11 cellular contexts compared by ENCODE assay signal in genomic region chrX:125295337-125295736, GRCh38. TPM values are rescaled to one million over a fixed set of nuclear protein-coding genes. Genes with fewer than 3 reads are reported as not detected.
DNase-seq lines count a peak whose midpoint lies in the region; ATAC-seq and TF ChIP-seq lines count a peak whose summit lies in the region.
"Had no signal": no experiment of that assay in that cellular context is flagged by ENCODE, and none has a peak within 500 bp of the region (broad histone marks: within the 10 kb centered on the region; RNA-seq: fewer than 3 reads in every experiment).

No MANE protein-coding gene starts in this region.

- H4K20me1 ChIP-seq in GM23248 (ENCODE audit: insufficient read depth): no peaks in the 10 kb centered on the region

- no peak overlapping the region for H3K27ac Mint-ChIP-seq in nephron progenitor cell

- ATAC-seq in GM18907 (IDR thresholded peaks at IDR 0.05; ENCODE audit: unreplicated experiment): peak; percentile 75
- peak; percentile 51 for ATAC-seq in HG03521 (IDR thresholded peaks at IDR 0.05; ENCODE audit: unreplicated experiment)

- H3K27me3 Mint-ChIP-seq in nephron progenitor cell (ENCODE audit: low read depth, poor library complexity): no peaks in the 10 kb centered on the region

- no peaks in the 10 kb centered on the region for H3K4me1 Mint-ChIP-seq in nephron progenitor cell

- H3K79me2 ChIP-seq in GM23248 (ENCODE audit: insufficient read depth): no peaks in the 10 kb centered on the region

- H3K4me1 ChIP-seq in GM23248 (ENCODE audit: insufficient read depth) (no peaks in the 10 kb centered on the region), BE2C (no peaks in the 10 kb centered on the region)

- H3K27me3 ChIP-seq in GM23248 (replicated peaks; ENCODE audit: insufficient read depth): no peaks in the 10 kb centered on the region
- no peaks in the 10 kb centered on the region for H3K27me3 ChIP-seq in BE2C

- H3K9me2 ChIP-seq in GM23248 (ENCODE audit: insufficient read depth): no peaks in the 10 kb centered on the region

- H3K9me3 ChIP-seq in GM23248 (ENCODE audit: low read depth): no peaks in the 10 kb centered on the region
- no peaks in the 10 kb centered on the region for H3K9me3 ChIP-seq in BE2C

- no peak overlapping the region for H3K4me3 Mint-ChIP-seq in nephron progenitor cell

- no peak overlapping the region for H3K9ac ChIP-seq in GM23248

- no peak for TF ChIP-seq CTCF in BE2C (IDR thresholded peaks at IDR 0.05; ENCODE audit: low read depth, low read length)
- no peak for TF ChIP-seq CTCF in nephron progenitor cell (IDR thresholded peaks at IDR 0.05)

- H3F3A ChIP-seq in GM23248 (ENCODE audit: insufficient read depth): no peaks in the 10 kb centered on the region

- H3K9me3 Mint-ChIP-seq in nephron progenitor cell: no peaks in the 10 kb centered on the region

- H3K36me3 ChIP-seq in GM23248 (ENCODE audit: low read depth) (no peaks in the 10 kb centered on the region), BE2C (no peaks in the 10 kb centered on the region)
- H3K36me3 ChIP-seq: WERI-Rb-1 had no signal

- H3K36me3 Mint-ChIP-seq in nephron progenitor cell (ENCODE audit: low read depth): no peaks in the 10 kb centered on the region

- in situ Hi-C loops in GM23248 (cut with MboI): no loop called here

- DNase-seq in GM23248 (peak; percentile 10), fibroblast of peridontal ligament (ENCODE audit: extremely low read depth) (peak; percentile 48), NCI-H2029 (lab: John Stamatoyannopoulos, UW) (no peak), BE2C (no peak), nephron progenitor cell (no peak), NCI-H1105 (lab: John Stamatoyannopoulos, UW) (no peak)
- DNase-seq: NCI-H1436 treated with DMSO at 0.1 percent for 48 hours, WERI-Rb-1 had no signal

- 0% methylated on average over 2 of the region's 2 CpGs for WGBS in GM23248 (ENCODE audit: low coverage in 1 of 2, low lambda C conversion rate in 2 of 2, missing lambda C conversion rate in 2 of 2), 2 experiments

- no peak overlapping the region for H3K27ac ChIP-seq in GM23248
- H3K27ac ChIP-seq: WERI-Rb-1 had no signal

- no peak overlapping the region for H3K4me3 ChIP-seq in GM23248
- no peak overlapping the region for H3K4me3 ChIP-seq in BE2C (ENCODE audit: low read depth, low read length)
- H3K4me3 ChIP-seq: lung had no signal

- H3K4me2 ChIP-seq in GM23248 (ENCODE audit: unreplicated experiment): no peak overlapping the region

- no peak overlapping the region for H2AFZ ChIP-seq in GM23248

RNA-seq across cellular contexts. Expression of gene TEX13C, which starts 24.3 kb away (rescaled TPM):
- not detected in 2 replicates for total RNA-seq in GM23248 (2014; rRNA removed; shearing (Covaris generic))
- polyA plus RNA-seq in GM23248 (2016; fragmentation: Nextera tagmentation; extraction: Ambion mirVana): not detected in 2 replicates
- polyA plus RNA-seq in BE2C (2012; ENCODE audit: insufficient read depth, insufficient read length, low read depth): not detected
- total RNA-seq: lung had no signal
- polyA plus RNA-seq: lung had no signal

Comparison
In these comparisons a context has a peak if more than half of its experiments do, and no peak if none do; other contexts are left out.
1. DNase-seq: peak in GM23248 (single experiment) and fibroblast of peridontal ligament (single experiment); none in NCI-H2029 (single experiment), BE2C (single experiment), nephron progenitor cell (single experiment) and NCI-H1105 (single experiment).